8 cellular contexts compared by ENCODE assay signal in genomic region chr1:204417231-204417997, GRCh38. TPM values are rescaled to one million over a fixed set of nuclear protein-coding genes. Genes with fewer than 3 reads are reported as not detected.
DNase-seq lines count a peak whose midpoint lies in the region; ATAC-seq and TF ChIP-seq lines count a peak whose summit lies in the region.

No MANE protein-coding gene starts in this region.

- H3K4me1 ChIP-seq in hepatocyte (ENCODE audit: insufficient read depth) = peaks cover 28% of the 10 kb centered on the region
- peaks cover 27% of the 10 kb centered on the region for H3K4me1 ChIP-seq in skeletal muscle satellite cell (ENCODE audit: control insufficient read depth, insufficient read depth, low read length)

- DNase-seq in GM03348 (ENCODE audit: low spot score) (peak; percentile 87), OCI-M1 (lab: John Stamatoyannopoulos, UW) (peak; percentile 94), hepatocyte (ENCODE audit: low spot score) (peak; percentile 91)

- H3K4me2 ChIP-seq in hepatocyte = peak overlapping the region; percentile 72
- H3K4me2 ChIP-seq in skeletal muscle satellite cell (ENCODE audit: low read length) = peak overlapping the region; percentile 81

- peak overlapping the region; percentile 68 for H3K9ac ChIP-seq in skeletal muscle satellite cell (ENCODE audit: low read depth, low read length)

- ATAC-seq in HG02973 (IDR thresholded peaks at IDR 0.05; ENCODE audit: unreplicated experiment) (no peak), HG02642 (IDR thresholded peaks at IDR 0.05; ENCODE audit: poor library complexity, unreplicated experiment) (no peak), GM18505 (IDR thresholded peaks at IDR 0.05; ENCODE audit: unreplicated experiment) (no peak)

- H3K9me3 ChIP-seq in hepatocyte (ENCODE audit: low read depth) (no peaks in the 10 kb centered on the region), skeletal muscle satellite cell (replicated peaks; ENCODE audit: low read length) (no peaks in the 10 kb centered on the region)

- H3K27ac ChIP-seq in angular gyrus (ENCODE audit: low read depth, low read length) = peak overlapping the region; percentile 75
- peak overlapping the region; percentile 95 for H3K27ac ChIP-seq in hepatocyte

- H2AFZ ChIP-seq in hepatocyte = no peak overlapping the region

- WGBS in hepatocyte (ENCODE audit: low lambda C conversion rate, missing lambda C conversion rate) = 31% methylated on average over 9 of the region's 9 CpGs

- no peaks in the 10 kb centered on the region for H4K20me1 ChIP-seq in hepatocyte (ENCODE audit: insufficient read depth, poor library complexity, severe bottlenecking)

- H3K4me3 ChIP-seq in hepatocyte (no peak overlapping the region), skeletal muscle satellite cell (ENCODE audit: low read length) (peak overlapping the region; percentile 50)

- TF ChIP-seq POLR2A in GM18505 (IDR thresholded peaks at IDR 0.05; ENCODE audit: borderline replicate concordance, extremely low read depth, insufficient read depth, insufficient read length) = no peak

- H3K27me3 ChIP-seq in hepatocyte = no peaks in the 10 kb centered on the region
- no peaks in the 10 kb centered on the region for H3K27me3 ChIP-seq in skeletal muscle satellite cell (ENCODE audit: control insufficient read depth, insufficient read depth, low read length)

- no peak for TF ChIP-seq CTCF in hepatocyte (IDR thresholded peaks at IDR 0.05; ENCODE audit: poor library complexity)

- peaks cover 21% of the 10 kb centered on the region for H3K79me2 ChIP-seq in hepatocyte

- H3K36me3 ChIP-seq in hepatocyte (replicated peaks; ENCODE audit: insufficient read depth, low read depth) = no peaks in the 10 kb centered on the region
- no peaks in the 10 kb centered on the region for H3K36me3 ChIP-seq in skeletal muscle satellite cell (ENCODE audit: insufficient read depth, low read length)

- no peaks in the 10 kb centered on the region for H3K9me2 ChIP-seq in hepatocyte (replicated peaks; ENCODE audit: insufficient read depth)

RNA-seq across cellular contexts. Expression of gene PPP1R15B, which starts 5.8 kb away (rescaled TPM):
- total RNA-seq in hepatocyte = 66.9 and 77.0 TPM in 2 replicates
- polyA plus RNA-seq in hepatocyte = 31.2 and 34.0 TPM in 2 replicates
- total RNA-seq in skeletal muscle satellite cell (2012; rRNA removed) = 20.8 TPM in 2 replicates

RNA-seq across cellular contexts. Expression of gene PLEKHA6, which starts 57.7 kb away (rescaled TPM):
- total RNA-seq in hepatocyte = 14.3 and 31.5 TPM in 2 replicates
- 12.4 and 14.3 TPM in 2 replicates for polyA plus RNA-seq in hepatocyte
- total RNA-seq in skeletal muscle satellite cell (2012; rRNA removed) = 1.0 and 3.3 TPM in 2 replicates
